ENCODE assay signal across 27 cellular contexts in genomic region chr19:15269806-15270205, GRCh38. TPM values are rescaled to one million over a fixed set of nuclear protein-coding genes. Genes with fewer than 3 reads are reported as not detected.
DNase-seq lines count a peak whose midpoint lies in the region; ATAC-seq and TF ChIP-seq lines count a peak whose summit lies in the region.
"Had no signal": no experiment of that assay in that cellular context is flagged by ENCODE, and none has a peak within 500 bp of the region (broad histone marks: within the 10 kb centered on the region; RNA-seq: fewer than 3 reads in every experiment).

No MANE protein-coding gene starts in this region.

- peak overlapping the region; percentile 75 for H3K27ac Mint-ChIP-seq in activated T-cell treated with anti-CD3 and anti-CD28 coated beads, Interleukin-2, amount 50 U/mL, for 24 hours
- peak overlapping the region in 2 of 3 experiments; percentile 2 to 76; a peak in 2 of 7 replicates for H3K27ac Mint-ChIP-seq in H9
- peak overlapping the region; percentile 59 to 83 for H3K27ac Mint-ChIP-seq in effector memory CD8-positive, alpha-beta T cell
- H3K27ac Mint-ChIP-seq: activated CD4-positive, alpha-beta memory T cell treated with anti-CD3 and anti-CD28 coated beads for 36 hours had no signal

- H3K79me2 ChIP-seq in H9 (ENCODE audit: insufficient read depth, low read length): peaks cover 36% of the 10 kb centered on the region; the same call in 1 of the 2 replicates
- peaks cover 98% of the 10 kb centered on the region for H3K79me2 ChIP-seq in osteoblast (ENCODE audit: insufficient read depth, low read length)

- H3K9ac ChIP-seq in H9 (ENCODE audit: extremely low read depth, insufficient read length, low read length): no peak overlapping the region

- WGBS in H9 (ENCODE audit: extremely low coverage, insufficient read length, low lambda C conversion rate): 100% methylated on average over 2 of the region's 6 CpGs

- H3T11ph ChIP-seq in H9 (ENCODE audit: low read length): no peak overlapping the region

- H4K91ac ChIP-seq in H9 (ENCODE audit: insufficient read length, low read depth, low read length): no peak overlapping the region

- H3K18ac ChIP-seq in H9 (ENCODE audit: insufficient read length, low read depth, low read length): no peak overlapping the region

- no peaks in the 10 kb centered on the region for H3K27me3 Mint-ChIP-seq in activated T-cell treated with anti-CD3 and anti-CD28 coated beads, Interleukin-2, amount 50 U/mL, for 24 hours
- no peaks in the 10 kb centered on the region for H3K27me3 Mint-ChIP-seq in activated T-cell treated with anti-CD3 and anti-CD28 coated beads, Interleukin-2, amount 50 U/mL, for 4 hours (ENCODE audit: low read depth)
- no peaks in the 10 kb centered on the region; the same call in 1 of the 2 replicates for H3K27me3 Mint-ChIP-seq in H9 (ENCODE audit: low read depth)
- no peaks in the 10 kb centered on the region for H3K27me3 Mint-ChIP-seq in effector memory CD8-positive, alpha-beta T cell
- H3K27me3 Mint-ChIP-seq: activated CD4-positive, alpha-beta memory T cell treated with anti-CD3 and anti-CD28 coated beads for 36 hours had no signal

- H3K27me3 ChIP-seq in H9 (ENCODE audit: insufficient read depth, low read length) (no peaks in the 10 kb centered on the region), osteoblast (ENCODE audit: insufficient read depth, low read length) (no peaks in the 10 kb centered on the region)
- H3K27me3 ChIP-seq: breast epithelium, stomach, uterus had no signal

- H4K8ac ChIP-seq in H9 (replicated peaks; ENCODE audit: insufficient read length, low read depth, low read length): no peak overlapping the region

- H4K5ac ChIP-seq in H9 (ENCODE audit: insufficient read length, low read depth, low read length): no peak overlapping the region

- no peak overlapping the region for H2BK15ac ChIP-seq in H9 (ENCODE audit: low read depth, low read length)

- H3K79me1 ChIP-seq in H9 (ENCODE audit: insufficient read depth, low read depth, low read length, poor library complexity, severe bottlenecking): peaks cover 19% of the 10 kb centered on the region

- no peak overlapping the region for H2BK120ac ChIP-seq in H9 (ENCODE audit: low read depth, low read length, poor library complexity, severe bottlenecking)

- H2BK20ac ChIP-seq in H9 (ENCODE audit: low read depth, low read length, poor library complexity, severe bottlenecking): no peak overlapping the region

- H2AK5ac ChIP-seq in H9 (ENCODE audit: insufficient read length, low read length): no peak overlapping the region

- H3K27ac ChIP-seq in H9 (ENCODE audit: insufficient read length, low read depth, low read length) (no peak overlapping the region), osteoblast (ENCODE audit: low read depth, low read length) (no peak overlapping the region)
- H3K27ac ChIP-seq: stomach, uterus had no signal

- no peak overlapping the region for H3K4me2 ChIP-seq in H9 (ENCODE audit: insufficient read depth, insufficient read length, low read length)
- no peak overlapping the region for H3K4me2 ChIP-seq in osteoblast (ENCODE audit: insufficient read depth, low read length)

- no peaks in the 10 kb centered on the region for H3K9me3 Mint-ChIP-seq in activated T-cell treated with anti-CD3 and anti-CD28 coated beads, Interleukin-2, amount 50 U/mL, for 24 hours
- H3K9me3 Mint-ChIP-seq in activated T-cell treated with anti-CD3 and anti-CD28 coated beads, Interleukin-2, amount 50 U/mL, for 4 hours: no peaks in the 10 kb centered on the region
- H3K9me3 Mint-ChIP-seq in H9: no peaks in the 10 kb centered on the region
- no peaks in the 10 kb centered on the region for H3K9me3 Mint-ChIP-seq in effector memory CD8-positive, alpha-beta T cell
- H3K9me3 Mint-ChIP-seq: activated CD4-positive, alpha-beta memory T cell treated with anti-CD3 and anti-CD28 coated beads for 36 hours; CD14-positive monocyte had no signal

- H3K4me3 Mint-ChIP-seq in activated T-cell treated with anti-CD3 and anti-CD28 coated beads, Interleukin-2, amount 50 U/mL, for 24 hours: no peak overlapping the region
- H3K4me3 Mint-ChIP-seq in activated T-cell treated with anti-CD3 and anti-CD28 coated beads, Interleukin-2, amount 50 U/mL, for 4 hours: no peak overlapping the region
- no peak overlapping the region for H3K4me3 Mint-ChIP-seq in H9
- H3K4me3 Mint-ChIP-seq in effector memory CD8-positive, alpha-beta T cell: no peak overlapping the region
- H3K4me3 Mint-ChIP-seq: activated CD4-positive, alpha-beta memory T cell treated with anti-CD3 and anti-CD28 coated beads for 36 hours; CD14-positive monocyte had no signal

- peaks cover 32% of the 10 kb centered on the region for H3K4me1 Mint-ChIP-seq in activated T-cell treated with anti-CD3 and anti-CD28 coated beads, Interleukin-2, amount 50 U/mL, for 24 hours (ENCODE audit: low read depth)
- H3K4me1 Mint-ChIP-seq in activated T-cell treated with anti-CD3 and anti-CD28 coated beads, Interleukin-2, amount 50 U/mL, for 4 hours (ENCODE audit: low read depth): peaks cover 24% of the 10 kb centered on the region
- H3K4me1 Mint-ChIP-seq in H9: no peaks in the 10 kb centered on the region
- H3K4me1 Mint-ChIP-seq in effector memory CD8-positive, alpha-beta T cell (ENCODE audit: low read depth in 2 of 2): peaks cover 53 to 58% of the 10 kb centered on the region in 2 donors

- peaks cover 91% of the 10 kb centered on the region for H3K36me3 Mint-ChIP-seq in activated T-cell treated with anti-CD3 and anti-CD28 coated beads, Interleukin-2, amount 50 U/mL, for 24 hours (ENCODE audit: low read depth)
- H3K36me3 Mint-ChIP-seq in activated T-cell treated with anti-CD3 and anti-CD28 coated beads, Interleukin-2, amount 50 U/mL, for 4 hours (ENCODE audit: insufficient read depth): peaks cover 39% of the 10 kb centered on the region
- H3K36me3 Mint-ChIP-seq in H9 (ENCODE audit: insufficient read depth in 1 of 3, low read depth in 3 of 3): peaks cover 57 to 81% (median 79%) of the 10 kb centered on the region in 3 experiments; a peak in 6 of 7 replicates
- H3K36me3 Mint-ChIP-seq in effector memory CD8-positive, alpha-beta T cell (ENCODE audit: insufficient read depth): peaks cover 64% of the 10 kb centered on the region

- H3K4me1 ChIP-seq in H9 (ENCODE audit: insufficient read depth, low read length): no peaks in the 10 kb centered on the region
- H3K4me1 ChIP-seq in osteoblast (ENCODE audit: insufficient read depth, low read length): peaks cover 19% of the 10 kb centered on the region

- no peaks in the 10 kb centered on the region for H3K23me2 ChIP-seq in H9 (ENCODE audit: insufficient read length, low read depth, low read length, poor library complexity, severe bottlenecking)

- peaks cover 64% of the 10 kb centered on the region for H3K36me3 ChIP-seq in osteoblast (ENCODE audit: insufficient read depth, low read length)
- H3K36me3 ChIP-seq: breast epithelium, uterus had no signal

- ATAC-seq in activated T-cell treated with anti-CD3 and anti-CD28 coated beads, Interleukin-2, amount 50 U/mL, for 4 hours: no peak
- ATAC-seq in effector memory CD8-positive, alpha-beta T cell (replicated peaks): no peak
- ATAC-seq: Panc1 had no signal

- H3K9me3 ChIP-seq in H9 (ENCODE audit: control insufficient read depth, low read depth, low read length) (no peaks in the 10 kb centered on the region), osteoblast (ENCODE audit: low read depth, low read length) (no peaks in the 10 kb centered on the region)
- H3K9me3 ChIP-seq: breast epithelium, stomach, uterus had no signal

- H3K56ac ChIP-seq in H9 (ENCODE audit: insufficient read length, low read depth, low read length): no peak overlapping the region

- TF ChIP-seq CTCF in H9 (conservative IDR thresholded peaks at IDR 0.05) (no peak), osteoblast (IDR thresholded peaks at IDR 0.05; ENCODE audit: extremely low read depth, low read depth, low read length) (no peak)

- H2AFZ ChIP-seq in H9 (ENCODE audit: low read length) (no peak overlapping the region), osteoblast (ENCODE audit: low read length) (no peak overlapping the region)

- no peak overlapping the region for H3K4ac ChIP-seq in H9 (ENCODE audit: low read depth, low read length)

- no peak overlapping the region for H2BK12ac ChIP-seq in H9 (ENCODE audit: insufficient read length, low read depth, low read length)

- H3K23ac ChIP-seq in H9 (ENCODE audit: insufficient read length, low read depth, low read length): no peak overlapping the region

- no peak for DNase-seq in activated T-cell treated with anti-CD3 and anti-CD28 coated beads, Interleukin-2, amount 50 U/mL, for 24 hours
- DNase-seq in activated T-cell treated with anti-CD3 and anti-CD28 coated beads, Interleukin-2, amount 50 U/mL, for 4 hours: no peak
- no peak for DNase-seq in H9
- DNase-seq in effector memory CD8-positive, alpha-beta T cell: no peak
- peak; percentile 14 for DNase-seq in osteoblast (ENCODE audit: insufficient read length, low spot score, missing footprints)
- DNase-seq in anterior cingulate cortex (lab: John Stamatoyannopoulos, UW): no peak
- DNase-seq in activated CD4-positive, alpha-beta T cell treated with anti-CD3 and anti-CD28 coated beads for 4 hours: no peak
- no peak for DNase-seq in CD1c-positive myeloid dendritic cell (ENCODE audit: extremely low spot score)
- DNase-seq: activated CD4-positive, alpha-beta memory T cell treated with anti-CD3 and anti-CD28 coated beads for 36 hours; activated CD4-positive, CD25-positive, alpha-beta regulatory T cell treated with anti-CD3 and anti-CD28 coated beads, Interleukin-2, amount 50 U/mL, for 72 hours; activated gamma-delta T cell; hippocampal formation; mammary epithelial cell; NCI-H1092 treated with DMSO at 0.1 percent for 48 hours; NCI-H1694 treated with DMSO at 0.1 percent for 48 hours; NCI-H446 treated with DMSO at 0.1 percent for 48 hours; NCI-H774; occipital lobe; SHP77; stomach; T-helper 2 cell; uterus had no signal

- no peaks in the 10 kb centered on the region for H4K20me1 ChIP-seq in H9 (ENCODE audit: control insufficient read depth, insufficient read depth, insufficient read length)
- H4K20me1 ChIP-seq in osteoblast (ENCODE audit: insufficient read depth, low read length): peaks cover 95% of the 10 kb centered on the region

- H2BK5ac ChIP-seq in H9 (ENCODE audit: insufficient read length, low read length): no peak overlapping the region

- no peak overlapping the region for H3K4me3 ChIP-seq in osteoblast (ENCODE audit: insufficient read depth, low read length)
- H3K4me3 ChIP-seq: breast epithelium, stomach, uterus had no signal

- no peak overlapping the region for H3K14ac ChIP-seq in H9 (ENCODE audit: insufficient read depth, low read length)

RNA-seq across cellular contexts. Expression of gene EPHX3, which starts 37.6 kb away (rescaled TPM):
- total RNA-seq in activated T-cell treated with anti-CD3 and anti-CD28 coated beads, Interleukin-2, amount 50 U/mL, for 4 hours: under 1 TPM in 1 of 3 donors, not detected in 2; 0.29 TPM
- total RNA-seq in H9 (2021): 26.7 and 27.4 TPM in 2 replicates
- total RNA-seq in osteoblast: 0.29 TPM in 1 of 2 replicates, not detected in the other
- total RNA-seq: A172; activated CD4-positive, alpha-beta memory T cell treated with anti-CD3 and anti-CD28 coated beads for 36 hours; HT1080; occipital lobe had no signal

Comparison
In these comparisons a context has a peak if more than half of its experiments do, and no peak if none do; other contexts are left out.
1. RNA of gene EPHX3, which starts 37.6 kb away (total RNA-seq): 26.7 to 27.4 TPM in H9; 0.29 TPM in activated T-cell treated with anti-CD3 and anti-CD28 coated beads, Interleukin-2, amount 50 U/mL, for 4 hours and 0.29 TPM in osteoblast; every median in the first group is over 10 times any median in the second.
2. Peak in every context shown above with its lines, with median percentiles within 50 percentile points of each other: H3K27ac Mint-ChIP-seq.